In the genomic region with DNA sequence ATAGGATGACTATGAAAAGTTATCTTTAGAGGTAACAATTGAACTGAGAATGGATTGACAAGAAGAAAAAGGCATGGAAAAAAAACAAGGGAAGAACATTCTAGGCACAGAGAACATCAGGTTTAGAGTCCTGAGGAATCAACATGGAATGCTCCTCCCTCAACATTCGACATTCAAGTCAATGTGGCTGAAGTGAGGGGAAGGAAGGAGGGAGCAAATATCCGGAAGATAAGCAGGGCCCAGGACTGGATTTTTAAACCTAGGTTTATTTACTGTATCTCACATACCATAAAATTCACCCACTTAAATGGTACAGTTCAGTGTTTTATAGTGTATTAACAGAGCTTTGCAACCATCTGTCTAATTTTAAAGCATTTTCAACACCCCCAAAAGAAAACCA, we compare ENCODE assay signal across 2 cellular contexts.
TF ChIP-seq lines count a peak whose summit lies in the region.

No MANE protein-coding gene starts in this region.

TF ChIP-seq in IMR-90, 13 proteins besides CTCF, POLR2A, EP300 and RAD21:
- TF ChIP-seq RFX5 (IDR thresholded peaks at IDR 0.05; ENCODE audit: low read depth, low read length) (no peak), SMC3 (IDR thresholded peaks at IDR 0.05; ENCODE audit: low read depth, low read length) (no peak), NFE2L2 (IDR thresholded peaks at IDR 0.05; ENCODE audit: low read depth, low read length) (no peak), CHD1 (IDR thresholded peaks at IDR 0.05; ENCODE audit: low read depth, low read length) (no peak), MAZ (IDR thresholded peaks at IDR 0.05; ENCODE audit: borderline replicate concordance, low read depth, low read length) (no peak), MAFK (IDR thresholded peaks at IDR 0.05; ENCODE audit: low read depth, low read length) (no peak), MXI1 (IDR thresholded peaks at IDR 0.05; ENCODE audit: borderline replicate concordance, low read depth, low read length) (no peak), RCOR1 (IDR thresholded peaks at IDR 0.05; ENCODE audit: insufficient replicate concordance, low read length) (no peak), BHLHE40 (IDR thresholded peaks at IDR 0.05; ENCODE audit: low read depth, low read length) (no peak), CEBPB (IDR thresholded peaks at IDR 0.05; ENCODE audit: low read depth, low read length) (no peak), FOS (IDR thresholded peaks at IDR 0.05; ENCODE audit: low read depth, low read length) (no peak)
- TF ChIP-seq, protein P1, sequence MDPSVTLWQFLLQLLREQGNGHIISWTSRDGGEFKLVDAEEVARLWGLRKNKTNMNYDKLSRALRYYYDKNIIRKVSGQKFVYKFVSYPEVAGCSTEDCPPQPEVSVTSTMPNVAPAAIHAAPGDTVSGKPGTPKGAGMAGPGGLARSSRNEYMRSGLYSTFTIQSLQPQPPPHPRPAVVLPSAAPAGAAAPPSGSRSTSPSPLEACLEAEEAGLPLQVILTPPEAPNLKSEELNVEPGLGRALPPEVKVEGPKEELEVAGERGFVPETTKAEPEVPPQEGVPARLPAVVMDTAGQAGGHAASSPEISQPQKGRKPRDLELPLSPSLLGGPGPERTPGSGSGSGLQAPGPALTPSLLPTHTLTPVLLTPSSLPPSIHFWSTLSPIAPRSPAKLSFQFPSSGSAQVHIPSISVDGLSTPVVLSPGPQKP (IDR thresholded peaks at IDR 0.05; ENCODE audit: borderline replicate concordance, low read depth, low read length) = no peak
- TF ChIP-seq, protein P2, sequence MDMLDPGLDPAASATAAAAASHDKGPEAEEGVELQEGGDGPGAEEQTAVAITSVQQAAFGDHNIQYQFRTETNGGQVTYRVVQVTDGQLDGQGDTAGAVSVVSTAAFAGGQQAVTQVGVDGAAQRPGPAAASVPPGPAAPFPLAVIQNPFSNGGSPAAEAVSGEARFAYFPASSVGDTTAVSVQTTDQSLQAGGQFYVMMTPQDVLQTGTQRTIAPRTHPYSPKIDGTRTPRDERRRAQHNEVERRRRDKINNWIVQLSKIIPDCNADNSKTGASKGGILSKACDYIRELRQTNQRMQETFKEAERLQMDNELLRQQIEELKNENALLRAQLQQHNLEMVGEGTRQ (IDR thresholded peaks at IDR 0.05; ENCODE audit: low read depth, low read length) = no peak

TF ChIP-seq in endothelial cell of umbilical vein, 7 proteins besides CTCF, POLR2A, EP300 and RAD21:
- TF ChIP-seq FOS (IDR thresholded peaks at IDR 0.05; ENCODE audit: borderline replicate concordance, insufficient read depth, low read length) = no peak
- TF ChIP-seq POLR2AphosphoS5 (IDR thresholded peaks at IDR 0.05; ENCODE audit: insufficient read depth, low read depth, low read length) = no peak
- TF ChIP-seq MYC (IDR thresholded peaks at IDR 0.05; ENCODE audit: low read depth, low read length) = no peak
- TF ChIP-seq EZH2 (IDR thresholded peaks at IDR 0.05; ENCODE audit: borderline replicate concordance, low read depth, low read length, severe bottlenecking) = no peak
- TF ChIP-seq JUN (IDR thresholded peaks at IDR 0.05; ENCODE audit: borderline replicate concordance, insufficient read depth, insufficient read length, low read depth) = no peak
- TF ChIP-seq GATA2 (IDR thresholded peaks at IDR 0.05; ENCODE audit: insufficient read depth, insufficient read length, low read depth, low read length) = no peak
- TF ChIP-seq, protein P3, sequence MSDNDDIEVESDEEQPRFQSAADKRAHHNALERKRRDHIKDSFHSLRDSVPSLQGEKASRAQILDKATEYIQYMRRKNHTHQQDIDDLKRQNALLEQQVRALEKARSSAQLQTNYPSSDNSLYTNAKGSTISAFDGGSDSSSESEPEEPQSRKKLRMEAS (IDR thresholded peaks at IDR 0.05; ENCODE audit: insufficient read depth, insufficient read length) = no peak
